Comparison of ENCODE assay signal across 22 cellular contexts in the genomic region with DNA sequence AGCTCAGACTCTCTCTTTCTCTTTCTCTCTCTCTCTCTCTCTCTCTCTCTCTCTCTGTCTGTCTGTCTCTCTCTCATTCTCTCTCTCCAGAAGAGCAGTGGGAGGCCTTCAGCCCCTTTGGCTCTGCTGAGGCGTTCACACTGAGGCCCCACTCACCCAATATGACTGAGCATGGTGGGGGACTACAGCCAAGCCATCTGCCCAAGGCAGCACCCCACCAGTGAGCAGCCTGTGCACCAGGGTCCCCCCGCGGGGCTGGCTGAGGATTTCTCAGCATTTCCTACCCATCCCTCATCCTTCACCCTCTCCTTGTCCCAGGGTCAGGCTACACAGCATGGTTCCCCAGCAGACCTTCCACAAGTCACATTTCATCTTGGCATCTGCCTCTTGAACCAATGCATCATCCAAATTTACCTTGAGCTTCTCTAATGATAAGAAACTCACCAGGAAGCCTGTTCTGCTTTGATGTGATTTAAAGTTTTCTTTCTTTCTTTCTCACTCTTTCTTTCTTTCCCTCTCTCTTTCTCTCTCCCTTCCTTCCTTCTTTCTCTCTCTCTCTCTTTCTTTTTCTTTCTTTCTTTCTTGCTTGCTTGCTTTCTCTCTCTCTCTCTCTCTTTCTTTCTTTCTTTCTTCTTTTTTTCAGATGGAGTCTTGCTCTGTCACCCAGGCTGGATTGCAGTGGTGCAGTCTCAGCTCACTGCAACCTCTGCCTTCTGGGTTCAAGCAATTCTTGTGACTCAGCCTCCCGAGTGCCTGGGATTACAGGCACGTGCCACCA.
"Had no signal": no experiment of that assay in that cellular context is flagged by ENCODE, and none has a peak within 500 bp of the region (broad histone marks: within the 10 kb centered on the region; RNA-seq: fewer than 3 reads in every experiment).

No MANE protein-coding gene starts in this region.

- H3K27ac Mint-ChIP-seq: neural progenitor cell; stimulated activated effector memory CD8-positive, alpha-beta T cell treated with anti-CD3 and anti-CD28 coated beads, Interleukin-12 subunit alpha, Interleukin-12 subunit beta, amount 100 ng/mL, for 72 hours had no signal

- H3K4me1 Mint-ChIP-seq: stimulated activated effector memory CD8-positive, alpha-beta T cell treated with anti-CD3 and anti-CD28 coated beads, Interleukin-12 subunit alpha, Interleukin-12 subunit beta, amount 100 ng/mL, for 72 hours had no signal

- DNase-seq: cortex of kidney; dorsolateral prefrontal cortex; effector CD8-positive, alpha-beta T cell; glutamatergic neuron; islet precursor cell; mammary epithelial cell; mucosa of descending colon; nucleus accumbens; ovary; stimulated activated CD4-positive, alpha-beta T cell treated with anti-CD3 and anti-CD28 coated beads, Interleukin-4, amount 100 ng/mL, for 1 hour; stimulated activated CD8-positive, alpha-beta memory T cell treated with anti-CD3 and anti-CD28 coated beads, Interleukin-4, amount 100 ng/mL, for 48 hours; stimulated activated naive CD8-positive, alpha-beta T cell treated with anti-CD3 and anti-CD28 coated beads, Interleukin-15, Interleukin-2, amounts not matched to agents 100 U/mL and 50 U/mL, for 24 hours; upper lobe of left lung had no signal

- H3K4me3 Mint-ChIP-seq: naive thymus-derived CD8-positive, alpha-beta T cell; neural progenitor cell; stimulated activated effector memory CD8-positive, alpha-beta T cell treated with anti-CD3 and anti-CD28 coated beads, Interleukin-12 subunit alpha, Interleukin-12 subunit beta, amount 100 ng/mL, for 72 hours had no signal

- H3K36me3 Mint-ChIP-seq: neural progenitor cell; stimulated activated effector memory CD8-positive, alpha-beta T cell treated with anti-CD3 and anti-CD28 coated beads, Interleukin-12 subunit alpha, Interleukin-12 subunit beta, amount 100 ng/mL, for 72 hours had no signal

- H3K4me3 ChIP-seq: dorsolateral prefrontal cortex, gastroesophageal sphincter, mucosa of descending colon, neural progenitor cell, ovary, right atrium auricular region, tibial artery, upper lobe of left lung, vagina had no signal

- H3K36me3 ChIP-seq: gastroesophageal sphincter, neural progenitor cell, ovary, right atrium auricular region, tibial artery, upper lobe of left lung, vagina had no signal

- ATAC-seq: esophagus mucosa; gastroesophageal sphincter; left lobe of liver; mucosa of descending colon; naive thymus-derived CD8-positive, alpha-beta T cell; stimulated activated effector memory CD8-positive, alpha-beta T cell treated with anti-CD3 and anti-CD28 coated beads, Interleukin-12 subunit alpha, Interleukin-12 subunit beta, amount 100 ng/mL, for 72 hours; stimulated activated naive CD8-positive, alpha-beta T cell treated with anti-CD3 and anti-CD28 coated beads, Interleukin-15, Interleukin-2, amounts not matched to agents 100 U/mL and 50 U/mL, for 24 hours had no signal

- H3K27me3 ChIP-seq: gastroesophageal sphincter, neural progenitor cell, ovary, right atrium auricular region, tibial artery, upper lobe of left lung, vagina had no signal

- H3K27ac ChIP-seq: dorsolateral prefrontal cortex, neural progenitor cell, ovary, right atrium auricular region, tibial artery, upper lobe of left lung, vagina had no signal

- H3K4me1 ChIP-seq: gastroesophageal sphincter, neural progenitor cell, right atrium auricular region, tibial artery, upper lobe of left lung, vagina had no signal

- H3K9me3 ChIP-seq: gastroesophageal sphincter, mucosa of descending colon, ovary, right atrium auricular region, tibial artery, upper lobe of left lung, vagina had no signal

- H3K9me3 Mint-ChIP-seq: stimulated activated effector memory CD8-positive, alpha-beta T cell treated with anti-CD3 and anti-CD28 coated beads, Interleukin-12 subunit alpha, Interleukin-12 subunit beta, amount 100 ng/mL, for 72 hours had no signal
